ENCODE assay signal across 8 cellular contexts in genomic region chr1:46198026-46198826, GRCh38. TPM values are rescaled to one million over a fixed set of nuclear protein-coding genes. Genes with fewer than 3 reads are reported as not detected.
DNase-seq lines count a peak whose midpoint lies in the region; ATAC-seq and TF ChIP-seq lines count a peak whose summit lies in the region.

TSS of gene POMGNT1 (minus strand) at chr1:46198434. CDS start at chr1:46197821, 613 bp downstream.

- H3K27me3 Mint-ChIP-seq in activated naive CD4-positive, alpha-beta T cell treated with anti-CD3 and anti-CD28 coated beads for 36 hours (ENCODE audit: low read depth), result no peaks in the 10 kb centered on the region

- H3K4me3 ChIP-seq in HUES48 (ENCODE audit: low read depth, low read length) (peak within 1 kb of the TSS; percentile 74), SJCRH30 (peak within 1 kb of the TSS; percentile 86), testis (peak within 1 kb of the TSS; percentile 77 to 79)

- peaks cover 29% of the 10 kb centered on the region for H3K4me1 Mint-ChIP-seq in activated naive CD4-positive, alpha-beta T cell treated with anti-CD3 and anti-CD28 coated beads for 36 hours (ENCODE audit: low read depth)

- H3K36me3 ChIP-seq in HUES48 (ENCODE audit: control insufficient read depth, insufficient read depth, low read length) (peaks cover 26% of the 10 kb centered on the region), SJCRH30 (no peaks in the 10 kb centered on the region), testis (ENCODE audit: low read depth, missing control alignments) (no peaks in the 10 kb centered on the region)

- TF ChIP-seq POLR2A in testis (IDR thresholded peaks at IDR 0.05), result peak; percentile 9

- CTCF ChIA-PET in activated naive CD4-positive, alpha-beta T cell treated with anti-CD3 and anti-CD28 coated beads for 36 hours (lab: Charles Lee), result interaction anchor here (0.7 to 2.4 kb wide), 4 partner anchors 16 to 66 kb away, joined by 3 to 7 read pairs (median 3); partner anchors contain the start of gene PIK3R3

- WGBS in testis, 2 donors, result 0 to 1% methylated on average over 3 to 49 of the region's 67 CpGs

- no peaks in the 10 kb centered on the region for H3K9me3 Mint-ChIP-seq in activated naive CD4-positive, alpha-beta T cell treated with anti-CD3 and anti-CD28 coated beads for 36 hours

- intact Hi-C loops in activated naive CD4-positive, alpha-beta T cell treated with anti-CD3 and anti-CD28 coated beads for 36 hours (cut with micrococcal nuclease), result loop anchor here (1.0 to 5.0 kb wide), 4 partner anchors 13 to 511 kb away; partner anchors contain the start of genes GPBP1L1, NSUN4, RAD54L and TMEM69
- intact Hi-C loops in testis (cut with DNase I; ENCODE audit: low total_unique reads), result no loop called here

- H3K9me3 ChIP-seq in HUES48 (ENCODE audit: control insufficient read depth, insufficient read depth, low read length) (no peaks in the 10 kb centered on the region), SJCRH30 (replicated peaks) (no peaks in the 10 kb centered on the region), testis (no peaks in the 10 kb centered on the region)

- ATAC-seq in GM21360 (IDR thresholded peaks at IDR 0.05; ENCODE audit: unreplicated experiment) (peak; percentile 79), omental fat pad (ENCODE audit: low FRiP score) (peak; percentile 90)

- no peak for TF ChIP-seq CTCF in omental fat pad (IDR thresholded peaks at IDR 0.05)
- no peak for TF ChIP-seq CTCF in testis (IDR thresholded peaks at IDR 0.05)

- H3K27me3 ChIP-seq in HUES48 (ENCODE audit: control insufficient read depth, insufficient read depth, low read length), result no peaks in the 10 kb centered on the region
- H3K27me3 ChIP-seq in SJCRH30, result no peaks in the 10 kb centered on the region
- H3K27me3 ChIP-seq in testis, result no peaks in the 10 kb centered on the region

- peak within 1 kb of the TSS; percentile 81 for H3K4me3 Mint-ChIP-seq in activated naive CD4-positive, alpha-beta T cell treated with anti-CD3 and anti-CD28 coated beads for 36 hours

- peaks cover 3% of the 10 kb centered on the region for H3K36me3 Mint-ChIP-seq in activated naive CD4-positive, alpha-beta T cell treated with anti-CD3 and anti-CD28 coated beads for 36 hours (ENCODE audit: low read depth)

- H3K4me1 ChIP-seq in HUES48 (ENCODE audit: control insufficient read depth, insufficient read depth, low read length) (no peaks in the 10 kb centered on the region), SJCRH30 (no peaks in the 10 kb centered on the region), testis (peaks cover 24% of the 10 kb centered on the region)

- H3K27ac Mint-ChIP-seq in activated naive CD4-positive, alpha-beta T cell treated with anti-CD3 and anti-CD28 coated beads for 36 hours, result peak within 1 kb of the TSS; percentile 70

- H3K9ac ChIP-seq in HUES48 (ENCODE audit: low read depth, low read length), result peak within 1 kb of the TSS; percentile 63

- H3K27ac ChIP-seq in HUES48 (ENCODE audit: low read depth, low read length) (peak within 1 kb of the TSS; percentile 78), SJCRH30 (peak within 1 kb of the TSS; percentile 35; the same call in 1 of the 2 replicates), testis (peak within 1 kb of the TSS; percentile 67 to 84)

- peak; percentile 29 for DNase-seq in DMS114 treated with DMSO at 0.1 percent for 48 hours (lab: John Stamatoyannopoulos, UW; ENCODE audit: unreplicated experiment)
- peak; percentile 63 to 82 for DNase-seq in SJCRH30
- peak; percentile 73 for DNase-seq in activated naive CD4-positive, alpha-beta T cell treated with anti-CD3 and anti-CD28 coated beads for 36 hours
- DNase-seq in germinal center (ENCODE audit: low spot score), result peak; percentile 92
- no peak for DNase-seq in omental fat pad (ENCODE audit: low spot score)
- DNase-seq in testis, result peak; percentile 62

RNA-seq across cellular contexts. Expression of gene POMGNT1, which starts in this region (rescaled TPM):
- 53.3 TPM in 2 replicates for total RNA-seq in SJCRH30 (2014; rRNA removed; shearing (Covaris generic))
- 10 to 100 TPM; 32.4 to 32.9 TPM for total RNA-seq in activated naive CD4-positive, alpha-beta T cell treated with anti-CD3 and anti-CD28 coated beads for 36 hours
- total RNA-seq in omental fat pad (10 to 100 TPM; 27.4 to 46.5 (median 38.3) TPM), testis (100 to 1,000 TPM; 112 to 133 TPM)
- polyA plus RNA-seq in testis (ENCODE audit: insufficient read depth, low read depth, low replicate concordance), result 84.9 TPM
